8 cellular contexts compared by ENCODE assay signal in genomic region chr6:40328376-40328987, GRCh38.
A peak's percentile ranks its signal among the peaks of the same experiment; 100 is the strongest.
DNase-seq lines count a peak whose midpoint lies in the region; ATAC-seq and TF ChIP-seq lines count a peak whose summit lies in the region.

No MANE protein-coding gene starts in this region.

- no peak overlapping the region for H3K27ac Mint-ChIP-seq in stimulated activated memory B cell treated with anti-CD40 and anti-IgM and Interleukin-4, amounts not matched to agents 10 μg/mL and 1 μg/mL and 100 μg/mL, for 72 hours

- H3K4me3 ChIP-seq in heart right ventricle: no peak overlapping the region
- no peak overlapping the region for H3K4me3 ChIP-seq in SJCRH30

- H3K27me3 ChIP-seq in heart right ventricle (peaks cover 0 to 63% (median 33%) of the 10 kb centered on the region in 7 donors), SJCRH30 (no peaks in the 10 kb centered on the region)

- H3K4me1 Mint-ChIP-seq in stimulated activated memory B cell treated with anti-CD40 and anti-IgM and Interleukin-4, amounts not matched to agents 10 μg/mL and 1 μg/mL and 100 μg/mL, for 72 hours: peaks cover 7% of the 10 kb centered on the region

- DNase-seq in NCI-H187 (lab: John Stamatoyannopoulos, UW) (peak; percentile 67 to 85), heart right ventricle (no peak), SJCRH30 (no peak)
- peak; percentile 30 for DNase-seq in activated CD8-positive, alpha-beta memory T cell treated with anti-CD3 and anti-CD28 coated beads, Interleukin-2, amount 50 U/mL, for 4 hours
- DNase-seq in stimulated activated CD4-positive, alpha-beta T cell treated with anti-CD3 and anti-CD28 coated beads, Interleukin-2, amount 100 ng/mL, for 24 hours: peak; percentile 31 to 42

- intact Hi-C loops in heart right ventricle (cut with DNase I): loop anchor here in 6 of 10 donors (5.0 to 10.0 kb wide), 6 partner anchors 256 to 696 kb away; partner anchors contain the start of gene LRFN2 (in 6 of the 6)

- TF ChIP-seq CTCF in GM12873 (IDR thresholded peaks at IDR 0.05; ENCODE audit: insufficient read depth, low read depth, low read length, missing control alignments): peak; percentile 69
- TF ChIP-seq CTCF in heart right ventricle (IDR thresholded peaks at IDR 0.05): peak in 8 of 9 donors; percentile 31 to 63 (median 48)

- no peak overlapping the region for H3K4me3 Mint-ChIP-seq in stimulated activated memory B cell treated with anti-CD40 and anti-IgM and Interleukin-4, amounts not matched to agents 10 μg/mL and 1 μg/mL and 100 μg/mL, for 72 hours

- peaks cover 48% of the 10 kb centered on the region for H3K27me3 Mint-ChIP-seq in stimulated activated memory B cell treated with anti-CD40 and anti-IgM and Interleukin-4, amounts not matched to agents 10 μg/mL and 1 μg/mL and 100 μg/mL, for 72 hours

- H3K27ac ChIP-seq in heart right ventricle (no peak overlapping the region), SJCRH30 (no peak overlapping the region)

- no peaks in the 10 kb centered on the region for H3K36me3 Mint-ChIP-seq in stimulated activated memory B cell treated with anti-CD40 and anti-IgM and Interleukin-4, amounts not matched to agents 10 μg/mL and 1 μg/mL and 100 μg/mL, for 72 hours

- 42 to 44% methylated on average over 12 of the region's 12 CpGs for WGBS in heart right ventricle, 2 donors

- H3K9me3 Mint-ChIP-seq in stimulated activated memory B cell treated with anti-CD40 and anti-IgM and Interleukin-4, amounts not matched to agents 10 μg/mL and 1 μg/mL and 100 μg/mL, for 72 hours: peaks cover 3% of the 10 kb centered on the region

- H3K9me3 ChIP-seq in heart right ventricle (no peaks in the 10 kb centered on the region), SJCRH30 (replicated peaks) (no peaks in the 10 kb centered on the region)

- H3K36me3 ChIP-seq in heart right ventricle (no peaks in the 10 kb centered on the region), SJCRH30 (no peaks in the 10 kb centered on the region)

- H3K4me1 ChIP-seq in heart right ventricle (peaks cover 0 to 20% (median 6%) of the 10 kb centered on the region in 9 donors), SJCRH30 (peaks cover 16% of the 10 kb centered on the region; the same call in 1 of the 2 replicates)

- ATAC-seq in heart right ventricle (peak in 3 of 8 donors; percentile 50 to 61 (median 54)), HG03521 (IDR thresholded peaks at IDR 0.05; ENCODE audit: unreplicated experiment) (no peak)
- no peak for ATAC-seq in stimulated activated memory B cell treated with anti-CD40 and anti-IgM and Interleukin-4, amounts not matched to agents 10 μg/mL and 1 μg/mL and 100 μg/mL, for 72 hours

Comparison
In these comparisons a context has a peak if more than half of its experiments do, and no peak if none do; other contexts are left out.
1. DNase-seq: peak in NCI-H187 (2 of 2), activated CD8-positive, alpha-beta memory T cell treated with anti-CD3 and anti-CD28 coated beads, Interleukin-2, amount 50 U/mL, for 4 hours (single experiment) and stimulated activated CD4-positive, alpha-beta T cell treated with anti-CD3 and anti-CD28 coated beads, Interleukin-2, amount 100 ng/mL, for 24 hours (2 of 2); none in heart right ventricle (0 of 2) and SJCRH30 (0 of 2).